8 cellular contexts compared by ENCODE assay signal in the genomic region with DNA sequence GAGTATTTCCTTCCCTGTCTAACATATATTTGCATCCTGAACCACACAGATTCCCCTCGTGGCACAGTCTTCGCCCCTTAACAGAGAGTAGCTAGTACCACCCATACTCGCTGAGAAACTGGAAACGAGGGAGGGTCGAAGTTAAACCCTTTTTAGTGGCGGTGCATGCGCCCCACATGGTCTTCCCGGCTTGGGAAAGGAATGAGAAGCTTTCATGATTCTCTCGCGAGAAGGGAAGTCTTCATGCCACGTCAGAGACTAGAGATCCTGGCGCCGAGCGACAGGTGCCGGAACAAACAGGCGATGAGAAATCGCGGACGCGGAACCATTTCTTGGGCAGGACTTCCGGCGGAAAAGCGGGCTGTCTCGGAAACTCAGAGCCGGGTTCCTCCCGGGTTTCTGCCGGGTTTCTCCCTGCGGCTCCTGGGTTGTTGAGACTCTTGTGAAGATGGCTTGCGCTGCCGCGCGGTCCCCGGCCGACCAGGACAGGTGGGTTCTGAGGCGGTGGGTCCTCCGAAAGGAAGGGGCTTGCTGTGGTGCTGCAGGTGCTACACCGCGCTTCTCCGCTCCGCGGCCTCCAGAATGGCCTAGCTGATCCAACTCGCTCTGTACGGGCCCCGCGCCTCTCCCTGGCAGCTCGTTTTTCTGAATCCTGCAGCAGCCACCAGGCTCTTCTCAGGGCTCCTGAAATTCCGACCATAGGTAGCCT. TPM values are rescaled to one million over a fixed set of nuclear protein-coding genes. Genes with fewer than 3 reads are reported as not detected.
DNase-seq lines count a peak whose midpoint lies in the region; ATAC-seq and TF ChIP-seq lines count a peak whose summit lies in the region.

SRP19 (plus strand) TSS at position 359 of the 709 bp plus-strand sequence; CDS start at position 449, 90 bp downstream.

- peak; percentile 40 to 76 for TF ChIP-seq EP300 in tibial nerve (IDR thresholded peaks at IDR 0.05)

- peak within 1 kb of the TSS; percentile 56 for H3K9ac ChIP-seq in parathyroid adenoma

- 1 to 2% methylated on average over 27 to 31 of the region's 47 CpGs for WGBS in tibial nerve, 2 donors

- peaks cover 35% of the 10 kb centered on the region for H3K4me1 Mint-ChIP-seq in activated naive CD8-positive, alpha-beta T cell treated with anti-CD3 and anti-CD28 coated beads, Interleukin-2, amount 50 U/mL, for 24 hours

- H3K9me3 Mint-ChIP-seq in activated naive CD8-positive, alpha-beta T cell treated with anti-CD3 and anti-CD28 coated beads, Interleukin-2, amount 50 U/mL, for 24 hours: no peaks in the 10 kb centered on the region

- peaks cover 7% of the 10 kb centered on the region for H3K27me3 Mint-ChIP-seq in activated naive CD8-positive, alpha-beta T cell treated with anti-CD3 and anti-CD28 coated beads, Interleukin-2, amount 50 U/mL, for 24 hours

- peak within 1 kb of the TSS; percentile 80 for H3K4me2 ChIP-seq in parathyroid adenoma (ENCODE audit: low read length)

- H3K27me3 ChIP-seq in cardiac muscle cell (peaks cover 3% of the 10 kb centered on the region), parathyroid adenoma (ENCODE audit: control insufficient read depth, insufficient read depth, low read length) (no peaks in the 10 kb centered on the region), tibial nerve (no peaks in the 10 kb centered on the region)

- peak within 1 kb of the TSS; percentile 97 for H2AFZ ChIP-seq in parathyroid adenoma

- TF ChIP-seq POLR2A in tibial nerve (IDR thresholded peaks at IDR 0.05): peak; percentile 5 to 50

- peaks cover 19% of the 10 kb centered on the region for H3K36me3 Mint-ChIP-seq in activated naive CD8-positive, alpha-beta T cell treated with anti-CD3 and anti-CD28 coated beads, Interleukin-2, amount 50 U/mL, for 24 hours (ENCODE audit: low read depth)

- no peaks in the 10 kb centered on the region for H3K4me1 ChIP-seq in cardiac muscle cell (ENCODE audit: low read depth)
- H3K4me1 ChIP-seq in parathyroid adenoma: peaks cover 3% of the 10 kb centered on the region
- peaks cover 0 to 34% (median 13%) of the 10 kb centered on the region in 4 donors for H3K4me1 ChIP-seq in tibial nerve

- peak within 1 kb of the TSS; percentile 71 for H3K4me3 ChIP-seq in cardiac muscle cell
- H3K4me3 ChIP-seq in parathyroid adenoma (ENCODE audit: low read depth, low read length): peak within 1 kb of the TSS; percentile 72
- H3K4me3 ChIP-seq in tibial nerve: peak within 1 kb of the TSS; percentile 73 to 94 (median 82)

- H3K9me3 ChIP-seq in cardiac muscle cell (ENCODE audit: low read depth) (no peaks in the 10 kb centered on the region), parathyroid adenoma (ENCODE audit: control insufficient read depth, low read length) (no peaks in the 10 kb centered on the region), tibial nerve (no peaks in the 10 kb centered on the region)

- peak within 1 kb of the TSS; percentile 96 for H3K4me3 Mint-ChIP-seq in activated naive CD8-positive, alpha-beta T cell treated with anti-CD3 and anti-CD28 coated beads, Interleukin-2, amount 50 U/mL, for 24 hours

- ATAC-seq in HG02763 (IDR thresholded peaks at IDR 0.05; ENCODE audit: unreplicated experiment): peak; percentile 99
- ATAC-seq in activated naive CD8-positive, alpha-beta T cell treated with anti-CD3 and anti-CD28 coated beads, Interleukin-2, amount 50 U/mL, for 24 hours: peak; percentile 98

- H3K27ac ChIP-seq in cardiac muscle cell (peak within 1 kb of the TSS; percentile 93), parathyroid adenoma (peak within 1 kb of the TSS; percentile 71), tibial nerve (peak within 1 kb of the TSS; percentile 43 to 88 (median 78))

- TF ChIP-seq CTCF in GM12873 (IDR thresholded peaks at IDR 0.05; ENCODE audit: insufficient read depth, low read depth, low read length, missing control alignments): peak; percentile 25
- TF ChIP-seq CTCF in cardiac muscle cell (IDR thresholded peaks at IDR 0.05; ENCODE audit: low read depth, low read length): no peak
- TF ChIP-seq CTCF in parathyroid adenoma (IDR thresholded peaks at IDR 0.05): no peak
- TF ChIP-seq CTCF in tibial nerve (IDR thresholded peaks at IDR 0.05): peak in 1 of 5 experiments; percentile 22

- peak within 1 kb of the TSS; percentile 99 for H3K27ac Mint-ChIP-seq in activated naive CD8-positive, alpha-beta T cell treated with anti-CD3 and anti-CD28 coated beads, Interleukin-2, amount 50 U/mL, for 24 hours

- peaks cover 11% of the 10 kb centered on the region for H3K79me2 ChIP-seq in parathyroid adenoma

- DNase-seq in NCI-H1417 treated with DMSO at 0.1 percent for 48 hours (lab: John Stamatoyannopoulos, UW) (peak; percentile 37), SW480 (ENCODE audit: low spot score) (peak; percentile 98), cardiac muscle cell (ENCODE audit: low read depth in 1 of 2, low spot score in 1 of 2) (peak; percentile 98 to 99), tibial nerve (ENCODE audit: low spot score in 2 of 2) (peak; percentile 88 to 93)
- peak; percentile 90 for DNase-seq in activated naive CD8-positive, alpha-beta T cell treated with anti-CD3 and anti-CD28 coated beads, Interleukin-2, amount 50 U/mL, for 24 hours

- H3K36me3 ChIP-seq in cardiac muscle cell (peaks cover 14% of the 10 kb centered on the region), parathyroid adenoma (ENCODE audit: control insufficient read depth, insufficient read depth, low read length) (no peaks in the 10 kb centered on the region), tibial nerve (peaks cover 0 to 28% (median 0%) of the 10 kb centered on the region in 3 donors)

RNA-seq across cellular contexts. Expression of gene SRP19, which starts in this region (rescaled TPM):
- total RNA-seq in cardiac muscle cell: 69.1 and 98.2 TPM in 2 replicates
- polyA plus RNA-seq in cardiac muscle cell: 105 and 130 TPM in 2 replicates
- total RNA-seq in tibial nerve: 10 to 100 TPM; 22.7 to 49.0 (median 37.1) TPM

Comparison
In these comparisons a context has a peak if more than half of its experiments do, and no peak if none do; other contexts are left out.
1. Peak in every context shown above with its lines: DNase-seq, ATAC-seq, H3K4me3 ChIP-seq and H3K27ac ChIP-seq.
2. DNase-seq: peak in every context shown above with its lines; median percentile 98 in cardiac muscle cell; 98 in SW480; 90 in tibial nerve; 90 in activated naive CD8-positive, alpha-beta T cell treated with anti-CD3 and anti-CD28 coated beads, Interleukin-2, amount 50 U/mL, for 24 hours; 37 in NCI-H1417 treated with DMSO at 0.1 percent for 48 hours.